Comparison of ENCODE assay signal across 19 cellular contexts in genomic region chr9:113919422-113919821, GRCh38. TPM values are rescaled to one million over a fixed set of nuclear protein-coding genes. Genes with fewer than 3 reads are reported as not detected.
DNase-seq lines count a peak whose midpoint lies in the region; ATAC-seq and TF ChIP-seq lines count a peak whose summit lies in the region.
"Had no signal": no experiment of that assay in that cellular context is flagged by ENCODE, and none has a peak within 500 bp of the region (broad histone marks: within the 10 kb centered on the region; RNA-seq: fewer than 3 reads in every experiment).

No MANE protein-coding gene starts in this region.

- H3K27me3 Mint-ChIP-seq in brain: peaks cover 3% of the 10 kb centered on the region

- no peaks in the 10 kb centered on the region for H3K27me3 ChIP-seq in tibial artery
- H3K27me3 ChIP-seq: BLaER1 treated with 17β-estradiol and CSF1 and Interleukin-3, amounts not matched to agents 10 nM and 100 nM had no signal

- peaks cover 82% of the 10 kb centered on the region for H3K36me3 Mint-ChIP-seq in brain
- H3K36me3 Mint-ChIP-seq: CD8-positive, alpha-beta T cell had no signal

- peaks cover 34% of the 10 kb centered on the region for H3K4me1 Mint-ChIP-seq in brain

- peaks cover 0 to 29% (median 22%) of the 10 kb centered on the region in 4 donors for H3K4me1 ChIP-seq in tibial artery

- no peak for ATAC-seq in GM19455 (IDR thresholded peaks at IDR 0.05; ENCODE audit: unreplicated experiment)
- ATAC-seq: CD8-positive, alpha-beta T cell had no signal

- intact Hi-C loops in tibial artery (cut with DNase I; ENCODE audit: low total_unique reads): no loop called here

- H3K9me3 ChIP-seq in tibial artery: peaks cover 0 to 8% (median 0%) of the 10 kb centered on the region in 3 donors

- TF ChIP-seq CTCF in brain (conservative IDR thresholded peaks at IDR 0.05) (no peak), tibial artery (IDR thresholded peaks at IDR 0.05) (no peak)

- peak overlapping the region; percentile 78 to 89 (median 83) for H3K27ac Mint-ChIP-seq in brain
- H3K27ac Mint-ChIP-seq: CD8-positive, alpha-beta T cell had no signal

- peak; percentile 19 for DNase-seq in DMS 273 (lab: John Stamatoyannopoulos, UW; ENCODE audit: unreplicated experiment)
- DNase-seq in DMS 273 treated with DMSO at 0.1 percent for 48 hours (lab: John Stamatoyannopoulos, UW): no peak
- DNase-seq in medulla oblongata (ENCODE audit: extremely low spot score): peak; percentile 41
- DNase-seq in tibial artery: no peak
- no peak for DNase-seq in glomerular visceral epithelial cell (ENCODE audit: extremely low spot score)
- DNase-seq in middle frontal gyrus (ENCODE audit: extremely low spot score, low spot score): no peak
- DNase-seq: ACHN; CD8-positive, alpha-beta T cell; GDM1; Karpas-422; NCI-H1694; NK-92 treated with Interleukin-12 subunit alpha and Interleukin-12 subunit beta, amount 100 ng/mL, for 24 hours; SHP77 treated with DMSO at 0.1 percent for 48 hours had no signal

- no peaks in the 10 kb centered on the region for H3K36me3 ChIP-seq in tibial artery

- peak overlapping the region in 2 of 5 experiments; percentile 57 to 67 for H3K4me3 Mint-ChIP-seq in brain
- H3K4me3 Mint-ChIP-seq: CD8-positive, alpha-beta T cell had no signal

- no peak overlapping the region for H3K4me3 ChIP-seq in tibial artery
- H3K4me3 ChIP-seq: BLaER1 treated with 17β-estradiol and CSF1 and Interleukin-3, amounts not matched to agents 10 nM and 100 nM; SK-N-MC had no signal

- peaks cover 16 to 31% (median 26%) of the 10 kb centered on the region in 5 experiments for H3K9me3 Mint-ChIP-seq in brain

- peak overlapping the region; percentile 44 to 54 for H3K27ac ChIP-seq in tibial artery
- H3K27ac ChIP-seq: 22Rv1; BLaER1 treated with 17β-estradiol and CSF1 and Interleukin-3, amounts not matched to agents 10 nM and 100 nM; RWPE1; SK-N-MC had no signal

RNA-seq across cellular contexts. Expression of gene ZNF618, which starts 43.3 kb away (rescaled TPM):
- polyA plus RNA-seq in brain (ENCODE audit: insufficient read depth, low read depth, low replicate concordance): 0.97 TPM

Comparison
In these comparisons a context has a peak if more than half of its experiments do, and no peak if none do; other contexts are left out.
1. DNase-seq: peak in DMS 273 (single experiment) and medulla oblongata (single experiment); none in DMS 273 treated with DMSO at 0.1 percent for 48 hours (single experiment), tibial artery (0 of 2), glomerular visceral epithelial cell (single experiment) and middle frontal gyrus (single experiment).